Comparison of ENCODE assay signal across 21 cellular contexts in the genomic region with DNA sequence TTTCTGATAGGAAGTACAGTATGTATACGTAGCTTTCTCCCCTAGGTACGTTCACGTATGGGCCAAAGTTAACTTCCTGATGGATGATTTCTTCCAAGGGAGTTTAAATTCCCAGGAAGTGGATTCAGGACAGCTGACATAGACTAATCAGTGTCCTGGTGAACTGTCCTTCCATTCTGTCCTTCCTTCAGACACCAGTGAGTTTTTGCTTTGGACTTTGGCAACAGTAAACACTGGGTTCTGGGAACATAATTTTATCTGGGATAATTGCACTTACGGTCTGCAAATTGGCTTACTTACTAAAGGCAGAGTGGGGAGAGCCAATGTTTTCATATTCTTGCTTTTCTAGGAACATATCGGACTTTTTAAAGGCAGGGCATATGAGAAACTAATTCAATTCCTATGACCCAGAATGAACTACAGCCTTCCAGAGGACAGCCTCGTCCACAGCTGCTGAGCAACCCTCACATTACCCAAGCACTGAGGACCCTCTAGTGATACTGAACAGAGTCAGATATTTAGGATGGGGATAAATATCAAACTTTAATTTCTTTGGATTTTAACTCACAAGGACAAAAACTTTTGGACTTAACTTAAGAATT.
"Had no signal": no experiment of that assay in that cellular context is flagged by ENCODE, and none has a peak within 500 bp of the region (broad histone marks: within the 10 kb centered on the region; RNA-seq: fewer than 3 reads in every experiment).

No MANE protein-coding gene starts in this region.

- H3K9ac ChIP-seq: neural progenitor cell had no signal

- H3K36me3 ChIP-seq: neural progenitor cell, pancreas, sigmoid colon, suprapubic skin, thyroid gland had no signal

- H3K27ac ChIP-seq: dorsolateral prefrontal cortex, hepatocyte, neural progenitor cell, pancreas, skin epidermis, suprapubic skin, thyroid gland had no signal

- ATAC-seq: esophagus mucosa; natural killer cell treated with Interleukin-12 subunit alpha and Interleukin-12 subunit beta and Interleukin-15 and Interleukin-18, amount 100 ng/mL, for 72 hours; pancreas had no signal

- H3K4me1 ChIP-seq: neural progenitor cell, pancreas, thyroid gland had no signal

- H3K4me3 ChIP-seq: dorsolateral prefrontal cortex, hepatocyte, lung, neural progenitor cell, pancreas, sigmoid colon, skin epidermis, suprapubic skin, thyroid gland had no signal

- H3K9me3 ChIP-seq: pancreas, sigmoid colon, suprapubic skin, thyroid gland had no signal

- DNase-seq: cortex of kidney; dorsolateral prefrontal cortex; effector CD8-positive, alpha-beta T cell; foreskin melanocyte; head of caudate nucleus; kidney; mesenchymal stem cell; midbrain; nucleus accumbens; pancreas; sigmoid colon; stimulated activated CD4-positive, alpha-beta T cell treated with anti-CD3 and anti-CD28 coated beads, Interleukin-12 subunit alpha, Interleukin-12 subunit beta, amount 100 ng/mL, for 4 hours; stimulated activated naive CD4-positive, alpha-beta T cell had no signal

- H3K27me3 ChIP-seq: dorsolateral prefrontal cortex, hepatocyte, neural progenitor cell, sigmoid colon, suprapubic skin, thyroid gland had no signal
